ENCODE assay signal across 30 cellular contexts in genomic region chr6:40456390-40457013, GRCh38.
"Had no signal": no experiment of that assay in that cellular context is flagged by ENCODE, and none has a peak within 500 bp of the region (broad histone marks: within the 10 kb centered on the region; RNA-seq: fewer than 3 reads in every experiment).

No MANE protein-coding gene starts in this region.

- H3K4me1 Mint-ChIP-seq: activated T-helper 17 cell treated with anti-CD3 and anti-CD28 coated beads, Interleukin-2, amount 50 U/mL, for 72 hours; nephron; stimulated activated effector memory CD8-positive, alpha-beta T cell treated with anti-CD3 and anti-CD28 coated beads, Interleukin-12 subunit alpha, Interleukin-12 subunit beta, amount 100 ng/mL, for 72 hours had no signal

- H3K9me3 Mint-ChIP-seq: activated CD4-positive, alpha-beta memory T cell treated with anti-CD3 and anti-CD28 coated beads for 36 hours; activated T-helper 17 cell treated with anti-CD3 and anti-CD28 coated beads, Interleukin-2, amount 50 U/mL, for 72 hours; nephron; stimulated activated effector memory CD8-positive, alpha-beta T cell treated with anti-CD3 and anti-CD28 coated beads, Interleukin-12 subunit alpha, Interleukin-12 subunit beta, amount 100 ng/mL, for 72 hours; stimulated activated naive CD8-positive, alpha-beta T cell treated with anti-CD3 and anti-CD28 coated beads, Interleukin-15, Interleukin-2, amounts not matched to agents 100 ng/mL and 50 ng/mL, for 24 hours; T-helper 2 cell treated with Interferon-gamma antibody and Interleukin-4, amounts not matched to agents 5 μg/mL and 100 μg/mL, for 36 hours had no signal

- H3K36me3 ChIP-seq: breast epithelium, colonic mucosa, gastroesophageal sphincter, lower lobe of right lung, neutrophil, sigmoid colon, thyroid gland, upper lobe of left lung, vagina had no signal

- H3K4me3 ChIP-seq: breast epithelium, colonic mucosa, gastroesophageal sphincter, lower lobe of right lung, sigmoid colon, thyroid gland, upper lobe of left lung, vagina had no signal

- H3K4me1 ChIP-seq: breast epithelium, colonic mucosa, gastroesophageal sphincter, lower lobe of right lung, sigmoid colon, thyroid gland, upper lobe of left lung, vagina had no signal

- H3K27ac Mint-ChIP-seq: activated CD4-positive, alpha-beta memory T cell treated with anti-CD3 and anti-CD28 coated beads for 36 hours; activated T-helper 17 cell treated with anti-CD3 and anti-CD28 coated beads, Interleukin-2, amount 50 U/mL, for 72 hours; nephron; progenitor cell of endocrine pancreas; stimulated activated effector memory CD8-positive, alpha-beta T cell treated with anti-CD3 and anti-CD28 coated beads, Interleukin-12 subunit alpha, Interleukin-12 subunit beta, amount 100 ng/mL, for 72 hours; stimulated activated naive CD8-positive, alpha-beta T cell treated with anti-CD3 and anti-CD28 coated beads, Interleukin-15, Interleukin-2, amounts not matched to agents 100 ng/mL and 50 ng/mL, for 24 hours; T-helper 2 cell treated with Interferon-gamma antibody and Interleukin-4, amounts not matched to agents 5 μg/mL and 100 μg/mL, for 36 hours had no signal

- H3K27me3 ChIP-seq: breast epithelium, colonic mucosa, gastroesophageal sphincter, sigmoid colon, thyroid gland, upper lobe of left lung, vagina had no signal

- DNase-seq: activated CD4-positive, alpha-beta memory T cell treated with anti-CD3 and anti-CD28 coated beads for 36 hours; activated CD4-positive, alpha-beta T cell treated with anti-CD3 and anti-CD28 coated beads for 4 hours; activated CD8-positive, alpha-beta memory T cell treated with anti-CD3 and anti-CD28 coated beads, Interleukin-2, amount 50 U/mL, for 4 hours; activated gamma-delta T cell treated with Interleukin-2 at 50 U/mL for 16 hours; activated naive CD4-positive, alpha-beta T cell treated with anti-CD3 and anti-CD28 coated beads, Interleukin-2, amount 50 U/mL, for 16 hours; activated T-cell treated with anti-CD3 and anti-CD28 coated beads, Interleukin-2, amount 50 U/mL, for 1 hour; amniotic stem cell; colonic mucosa; hippocampal formation; kidney; lower lobe of right lung; mesenchymal stem cell; sigmoid colon; small intestine; stimulated activated CD4-positive, alpha-beta T cell treated with anti-CD3 and anti-CD28 coated beads, Interleukin-4, amount 100 ng/mL, for 24 hours; substantia nigra; T-helper 1 cell; thyroid gland; upper lobe of left lung had no signal

- FAIRE-seq: endothelial cell of umbilical vein, kidney, small intestine had no signal

- H3K27ac ChIP-seq: breast epithelium, colonic mucosa, gastroesophageal sphincter, lower lobe of right lung, neutrophil, sigmoid colon, thyroid gland, upper lobe of left lung, vagina had no signal

- H3K4me3 Mint-ChIP-seq: activated CD4-positive, alpha-beta memory T cell treated with anti-CD3 and anti-CD28 coated beads for 36 hours; activated T-helper 17 cell treated with anti-CD3 and anti-CD28 coated beads, Interleukin-2, amount 50 U/mL, for 72 hours; nephron; stimulated activated effector memory CD8-positive, alpha-beta T cell treated with anti-CD3 and anti-CD28 coated beads, Interleukin-12 subunit alpha, Interleukin-12 subunit beta, amount 100 ng/mL, for 72 hours; stimulated activated naive CD8-positive, alpha-beta T cell treated with anti-CD3 and anti-CD28 coated beads, Interleukin-15, Interleukin-2, amounts not matched to agents 100 ng/mL and 50 ng/mL, for 24 hours; T-helper 2 cell treated with Interferon-gamma antibody and Interleukin-4, amounts not matched to agents 5 μg/mL and 100 μg/mL, for 36 hours had no signal

- H3K9me3 ChIP-seq: breast epithelium, colonic mucosa, gastroesophageal sphincter, lower lobe of right lung, neutrophil, sigmoid colon, thyroid gland, upper lobe of left lung, vagina had no signal

- ATAC-seq: activated T-helper 17 cell treated with anti-CD3 and anti-CD28 coated beads, Interleukin-2, amount 50 U/mL, for 72 hours; gastroesophageal sphincter; lower lobe of right lung; stimulated activated effector memory CD8-positive, alpha-beta T cell treated with anti-CD3 and anti-CD28 coated beads, Interleukin-12 subunit alpha, Interleukin-12 subunit beta, amount 100 ng/mL, for 72 hours had no signal
